In the genomic region with DNA sequence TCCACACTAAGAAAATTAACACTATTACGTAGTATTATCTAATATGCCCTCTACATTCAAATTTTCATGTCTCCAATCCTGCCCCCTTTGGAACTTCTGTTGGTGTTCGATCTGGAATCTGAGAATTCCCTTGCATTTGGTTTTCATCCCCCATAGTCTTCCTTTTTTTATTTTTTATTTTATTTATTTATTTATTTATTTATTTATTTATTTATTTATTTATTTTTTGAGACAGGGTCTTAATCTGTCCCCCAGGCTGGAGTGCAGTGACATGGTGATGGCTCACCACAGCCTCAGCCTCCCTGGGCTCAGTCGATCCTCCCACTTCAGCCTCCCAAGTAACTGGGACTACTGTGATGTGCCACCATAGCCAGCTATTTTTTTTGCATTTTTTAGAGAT, we compare ENCODE assay signal across 11 cellular contexts.
"Had no signal": no experiment of that assay in that cellular context is flagged by ENCODE, and none has a peak within 500 bp of the region (broad histone marks: within the 10 kb centered on the region; RNA-seq: fewer than 3 reads in every experiment).

No MANE protein-coding gene starts in this region.

- FAIRE-seq: H1, H54, HepG2 had no signal

- H3K9me3 Mint-ChIP-seq: GM23338, H9 had no signal

- DNase-seq: H9, HCEC 1CT, HFFc6, KBM-7 had no signal

- H3K4me3 ChIP-seq: GM23338 had no signal

- H3K27ac Mint-ChIP-seq: GM23338, H9, HFFc6 had no signal

- H3K4me3 Mint-ChIP-seq: GM23338, H9, HFFc6, IgD-negative memory B cell had no signal

- H3K4me2 ChIP-seq: GM23338, KMS-11 had no signal

- ATAC-seq: GM23338, HepG2 had no signal

- H3K27ac ChIP-seq: HL-60, KMS-11 had no signal
